In genomic region chr1:11391891-11392290, GRCh38 we compare ENCODE assay signal across 16 cellular contexts.
A peak's percentile ranks its signal among the peaks of the same experiment; 100 is the strongest.
DNase-seq lines count a peak whose midpoint lies in the region; ATAC-seq and TF ChIP-seq lines count a peak whose summit lies in the region.
"Had no signal": no experiment of that assay in that cellular context is flagged by ENCODE, and none has a peak within 500 bp of the region (broad histone marks: within the 10 kb centered on the region; RNA-seq: fewer than 3 reads in every experiment).

No MANE protein-coding gene starts in this region.

- no peaks in the 10 kb centered on the region for H3F3A ChIP-seq in neural cell (ENCODE audit: insufficient read depth, low read length, poor library complexity, severe bottlenecking)

- H3K4me3 ChIP-seq in neural cell (ENCODE audit: low read length), result peak overlapping the region; percentile 2
- no peak overlapping the region for H3K4me3 ChIP-seq in left ventricle myocardium inferior
- H3K4me3 ChIP-seq in heart right ventricle, result no peak overlapping the region
- H3K4me3 ChIP-seq in right lobe of liver, result no peak overlapping the region
- H3K4me3 ChIP-seq: GM23248, HAP-1 had no signal

- H3K9me3 ChIP-seq in neural cell (ENCODE audit: low read length) (no peaks in the 10 kb centered on the region), left ventricle myocardium inferior (replicated peaks) (no peaks in the 10 kb centered on the region), heart right ventricle (no peaks in the 10 kb centered on the region), right lobe of liver (no peaks in the 10 kb centered on the region)
- H3K9me3 ChIP-seq: BE2C, Caco-2, HAP-1 had no signal

- H3K4me1 ChIP-seq in left ventricle myocardium inferior (no peaks in the 10 kb centered on the region), heart right ventricle (no peaks in the 10 kb centered on the region), right lobe of liver (no peaks in the 10 kb centered on the region)
- H3K4me1 ChIP-seq: BE2C, Caco-2, HAP-1 had no signal

- DNase-seq in Ammon's horn (ENCODE audit: low spot score) (peak; percentile 54), G401 (ENCODE audit: low spot score) (peak; percentile 90), cerebellar nuclear complex (lab: John Stamatoyannopoulos, UW) (peak; percentile 33 to 62), left ventricle myocardium inferior (no peak), heart right ventricle (no peak), right lobe of liver (no peak)
- DNase-seq in stimulated activated CD4-positive, alpha-beta T cell treated with anti-CD3 and anti-CD28 coated beads, Interleukin-4, amount 100 ng/mL, for 1 hour, result no peak
- DNase-seq: BE2C; Caco-2; CD4-positive, alpha-beta T cell; GDM1; GM23248 had no signal

- TF ChIP-seq CTCF in neural cell (IDR thresholded peaks at IDR 0.05; ENCODE audit: poor library complexity, severe bottlenecking) (no peak), left ventricle myocardium inferior (IDR thresholded peaks at IDR 0.05; ENCODE audit: borderline replicate concordance) (no peak), heart right ventricle (IDR thresholded peaks at IDR 0.05) (no peak), right lobe of liver (IDR thresholded peaks at IDR 0.05) (no peak)

- no peak overlapping the region for H3K9ac ChIP-seq in neural cell (ENCODE audit: low read length)
- H3K9ac ChIP-seq: GM23248 had no signal

- 87 to 88% methylated on average over 8 of the region's 8 CpGs for WGBS in heart right ventricle, 2 donors
- 82% methylated on average over 5 of the region's 8 CpGs for WGBS in right lobe of liver (ENCODE audit: insufficient coverage, low coverage, low lambda C conversion rate, missing lambda C conversion rate)

- TF ChIP-seq RAD21 in neural cell (conservative IDR thresholded peaks at IDR 0.05), result no peak

- H3K27me3 ChIP-seq in neural cell (ENCODE audit: insufficient read depth, low read depth, low read length) (no peaks in the 10 kb centered on the region), left ventricle myocardium inferior (ENCODE audit: low read depth) (peaks cover 97% of the 10 kb centered on the region), heart right ventricle (peaks cover 0 to 82% (median 66%) of the 10 kb centered on the region in 7 donors), right lobe of liver (no peaks in the 10 kb centered on the region)
- H3K27me3 ChIP-seq: BE2C had no signal

- no peaks in the 10 kb centered on the region for H3K9me2 ChIP-seq in neural cell (ENCODE audit: insufficient read depth, low read length)

- in situ Hi-C loops in G401 (cut with HindIII; ENCODE audit: low sequenced_read_pairs), result no loop called here

- no peaks in the 10 kb centered on the region for H3K79me2 ChIP-seq in neural cell (replicated peaks; ENCODE audit: insufficient read depth, low read length)

- no peak for TF ChIP-seq EP300 in neural cell (conservative IDR thresholded peaks at IDR 0.05; ENCODE audit: poor library complexity, severe bottlenecking)

- no peak overlapping the region for H3K4me2 ChIP-seq in neural cell (ENCODE audit: low read length)

- no peak overlapping the region for H2AFZ ChIP-seq in neural cell (ENCODE audit: low read depth, low read length)
- H2AFZ ChIP-seq: GM23248 had no signal

- no peaks in the 10 kb centered on the region for H4K20me1 ChIP-seq in neural cell (ENCODE audit: insufficient read depth)

- TF ChIP-seq POLR2A in right lobe of liver (IDR thresholded peaks at IDR 0.05), result no peak

- no peak overlapping the region for H3K27ac ChIP-seq in neural cell (ENCODE audit: low read length)
- no peak overlapping the region for H3K27ac ChIP-seq in left ventricle myocardium inferior (replicated peaks)
- no peak overlapping the region for H3K27ac ChIP-seq in heart right ventricle
- no peak overlapping the region for H3K27ac ChIP-seq in right lobe of liver
- H3K27ac ChIP-seq: C4-2B, GM23248 had no signal

- ATAC-seq in heart right ventricle, result no peak
- no peak for ATAC-seq in right lobe of liver
- ATAC-seq: HepG2 had no signal

- H3K36me3 ChIP-seq in neural cell (ENCODE audit: insufficient read depth, low read length) (no peaks in the 10 kb centered on the region), left ventricle myocardium inferior (no peaks in the 10 kb centered on the region), heart right ventricle (no peaks in the 10 kb centered on the region), right lobe of liver (no peaks in the 10 kb centered on the region)
- H3K36me3 ChIP-seq: BE2C, HAP-1 had no signal

- intact Hi-C loops in left ventricle myocardium inferior (cut with micrococcal nuclease) (no loop called here), heart right ventricle (cut with DNase I) (no loop called here), right lobe of liver (cut with DNase I) (no loop called here)

TF ChIP-seq in neural cell, 6 proteins besides CTCF, POLR2A, EP300 and RAD21:
- no peak for TF ChIP-seq REST (IDR thresholded peaks at IDR 0.05; ENCODE audit: borderline replicate concordance)
- no peak for TF ChIP-seq TAF1 (IDR thresholded peaks at IDR 0.05; ENCODE audit: low read depth)
- no peak for TF ChIP-seq MXI1 (conservative IDR thresholded peaks at IDR 0.05; ENCODE audit: poor library complexity, severe bottlenecking)
- no peak for TF ChIP-seq EZH2 (IDR thresholded peaks at IDR 0.05; ENCODE audit: borderline replicate concordance, insufficient read depth, low read length, poor library complexity, severe bottlenecking)
- TF ChIP-seq SMC3 (conservative IDR thresholded peaks at IDR 0.05; ENCODE audit: poor library complexity), result no peak
- no peak for TF ChIP-seq POLR2AphosphoS5 (IDR thresholded peaks at IDR 0.05)

Comparison
In these comparisons a context has a peak if more than half of its experiments do, and no peak if none do; other contexts are left out.
1. DNase-seq: peak in Ammon's horn (single experiment), G401 (single experiment) and cerebellar nuclear complex (2 of 2); none in left ventricle myocardium inferior (single experiment), stimulated activated CD4-positive, alpha-beta T cell treated with anti-CD3 and anti-CD28 coated beads, Interleukin-4, amount 100 ng/mL, for 1 hour (single experiment), heart right ventricle (0 of 2) and right lobe of liver (0 of 3).